22 cellular contexts compared by ENCODE assay signal in the genomic region with DNA sequence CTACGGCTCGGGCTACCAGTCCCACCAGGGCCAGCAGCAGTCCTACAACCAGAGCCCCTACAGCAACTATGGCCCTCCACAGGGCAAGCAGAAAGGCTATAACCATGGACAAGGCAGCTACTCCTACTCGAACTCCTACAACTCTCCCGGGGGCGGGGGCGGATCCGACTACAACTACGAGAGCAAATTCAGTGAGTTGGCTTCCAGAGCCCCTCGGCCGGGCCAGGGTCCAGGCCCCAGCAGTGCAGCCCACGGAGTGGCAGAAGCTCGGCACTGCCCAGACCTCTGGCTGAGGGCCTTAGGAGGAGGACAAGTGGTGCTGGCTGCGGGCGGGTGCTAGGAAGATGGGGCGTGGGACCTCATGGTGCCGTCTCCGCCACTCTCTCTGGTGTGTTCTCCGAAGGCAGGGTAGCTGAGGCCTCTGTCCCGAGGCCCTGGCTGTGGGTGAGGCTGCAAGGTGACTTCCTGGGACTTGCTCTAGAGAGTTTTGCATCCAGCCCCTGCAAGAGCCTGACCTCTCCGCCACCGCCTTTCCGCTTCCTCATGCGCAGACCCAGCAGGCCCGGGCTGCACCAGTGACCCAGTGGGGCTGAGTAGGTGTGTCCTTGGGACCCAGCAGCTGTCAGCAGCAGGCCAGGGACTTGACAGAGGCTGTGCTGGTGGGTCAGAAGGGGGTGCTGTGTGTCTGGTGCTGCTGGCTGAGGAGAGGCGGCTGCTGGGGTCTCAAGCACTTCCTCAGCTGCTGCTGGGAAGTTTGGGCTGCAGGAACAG. TPM values are rescaled to one million over a fixed set of nuclear protein-coding genes. Genes with fewer than 3 reads are reported as not detected.
DNase-seq lines count a peak whose midpoint lies in the region; ATAC-seq, FAIRE-seq and TF ChIP-seq lines count a peak whose summit lies in the region.
"Had no signal": no experiment of that assay in that cellular context is flagged by ENCODE, and none has a peak within 500 bp of the region (broad histone marks: within the 10 kb centered on the region; RNA-seq: fewer than 3 reads in every experiment).

No MANE protein-coding gene starts in this region.

- no peak overlapping the region for H3K27ac ChIP-seq in HEK293 (ENCODE audit: extremely low read depth, low read depth, low read length)
- H3K27ac ChIP-seq in H1 (ENCODE audit: low read depth, low read length): no peak overlapping the region
- peak overlapping the region; percentile 90 for H3K27ac ChIP-seq in osteoblast (ENCODE audit: low read depth, low read length)
- H3K27ac ChIP-seq: Peyer's patch, WERI-Rb-1 had no signal

- H4K5ac ChIP-seq in H1 (ENCODE audit: insufficient read length, low read depth, low read length): no peak overlapping the region

- TF ChIP-seq CTCF in HEK293 (tag by site-specific recombination; IDR thresholded peaks at IDR 0.05): no peak
- no peak for TF ChIP-seq CTCF in H1 (IDR thresholded peaks at IDR 0.05; ENCODE audit: control extremely low read depth in 1 of 3, insufficient read depth in 1 of 3, low read depth in 1 of 3, low read length in 3 of 3)
- TF ChIP-seq CTCF in osteoblast (IDR thresholded peaks at IDR 0.05; ENCODE audit: extremely low read depth, low read depth, low read length): no peak

- no peaks in the 10 kb centered on the region for H3K9me3 Mint-ChIP-seq in activated naive CD4-positive, alpha-beta T cell treated with anti-CD3 and anti-CD28 coated beads, Interleukin-2, amount 50 U/mL, for 72 hours
- H3K9me3 Mint-ChIP-seq: activated naive CD4-positive, alpha-beta T cell treated with anti-CD3 and anti-CD28 coated beads for 36 hours had no signal

- peaks cover 0 to 12% of the 10 kb centered on the region in 2 donors for H3K36me3 Mint-ChIP-seq in activated naive CD4-positive, alpha-beta T cell treated with anti-CD3 and anti-CD28 coated beads, Interleukin-2, amount 50 U/mL, for 72 hours

- H3K9me3 ChIP-seq in HEK293 (ENCODE audit: control insufficient read depth, insufficient read depth, low read depth, low read length): no peaks in the 10 kb centered on the region
- no peaks in the 10 kb centered on the region for H3K9me3 ChIP-seq in H1 (ENCODE audit: insufficient read depth in 2 of 2, low read depth in 1 of 2, low read length in 1 of 2)
- no peaks in the 10 kb centered on the region for H3K9me3 ChIP-seq in osteoblast (ENCODE audit: low read depth, low read length)
- H3K9me3 ChIP-seq: ascending aorta, Peyer's patch had no signal

- H3K79me2 ChIP-seq in H1 (ENCODE audit: control insufficient read depth in 1 of 2, insufficient read depth in 2 of 2, low read length in 2 of 2): peaks cover 0 to 36% of the 10 kb centered on the region in 2 experiments; a peak in 2 of 4 replicates
- H3K79me2 ChIP-seq in osteoblast (ENCODE audit: insufficient read depth, low read length): peaks cover 59% of the 10 kb centered on the region

- H2BK120ac ChIP-seq in H1 (replicated peaks; ENCODE audit: low read depth, low read length): no peak overlapping the region

- H4K20me1 ChIP-seq in H1 (replicated peaks in 1 of 2; ENCODE audit: control insufficient read depth in 1 of 2, insufficient read depth in 2 of 2, low read length in 2 of 2): peaks cover 50 to 61% of the 10 kb centered on the region in 2 experiments
- peaks cover 61% of the 10 kb centered on the region for H4K20me1 ChIP-seq in osteoblast (ENCODE audit: insufficient read depth, low read length)

- POLR2A ChIA-PET in HEK293 (lab: Yijun Ruan, JAX) (no interaction called here), H1 (lab: Charles Lee; ENCODE audit: partially characterized antibody) (interaction anchor here (1.0 to 59.0 kb wide), 4 partner anchors 4 to 107 kb away, joined by 3 to 1874 read pairs (median 938); partner anchors contain the start of genes DNM2, ILF3 and QTRT1)

- no peak for TF ChIP-seq RAD21 in H1 (IDR thresholded peaks at IDR 0.05 in 1 of 2, conservative IDR thresholded peaks at IDR 0.05 in 1 of 2; ENCODE audit: low read depth in 2 of 2, low read length in 2 of 2)

- H3K4me3 ChIP-seq in HEK293 (ENCODE audit: low read depth, low read length) (no peak overlapping the region), H1 (ENCODE audit: extremely low read depth in 1 of 4, insufficient read depth in 2 of 4, low read depth in 3 of 4, low read length in 4 of 4) (no peak overlapping the region), osteoblast (ENCODE audit: insufficient read depth, low read length) (no peak overlapping the region)
- H3K4me3 ChIP-seq: ascending aorta, Peyer's patch had no signal

- H2BK20ac ChIP-seq in H1 (ENCODE audit: low read length): no peak overlapping the region

- peak overlapping the region; percentile 83; the same call in 1 of the 2 replicates for H4K8ac ChIP-seq in H1 (ENCODE audit: extremely low read depth, insufficient read depth, low read length)

- H3K4me2 ChIP-seq in H1 (ENCODE audit: insufficient read depth in 1 of 2, low read depth in 2 of 2, low read length in 2 of 2) (no peak overlapping the region), osteoblast (ENCODE audit: insufficient read depth, low read length) (no peak overlapping the region)

- H3K23me2 ChIP-seq in H1 (ENCODE audit: low read depth, low read length): no peaks in the 10 kb centered on the region

- no peak overlapping the region for H2AFZ ChIP-seq in H1 (ENCODE audit: low read length)
- no peak overlapping the region for H2AFZ ChIP-seq in osteoblast (ENCODE audit: low read length)

- no peak overlapping the region for H3K18ac ChIP-seq in H1 (ENCODE audit: extremely low read depth, low read length)

- peaks cover 14 to 100% of the 10 kb centered on the region in 2 experiments for H3K36me3 ChIP-seq in HEK293 (ENCODE audit: control insufficient read depth in 2 of 2, insufficient read depth in 1 of 2, low read length in 2 of 2)
- H3K36me3 ChIP-seq in H1 (ENCODE audit: control insufficient read depth in 2 of 4, insufficient read depth in 4 of 4, low read length in 3 of 4): peaks cover 76 to 99% (median 86%) of the 10 kb centered on the region in 4 experiments
- H3K36me3 ChIP-seq in osteoblast (ENCODE audit: insufficient read depth, low read length): peaks cover 93% of the 10 kb centered on the region

- ATAC-seq in activated naive CD4-positive, alpha-beta T cell treated with anti-CD3 and anti-CD28 coated beads, Interleukin-2, amount 50 U/mL, for 72 hours: no peak
- ATAC-seq in HG02938 (IDR thresholded peaks at IDR 0.05; ENCODE audit: unreplicated experiment): no peak

- no peak overlapping the region for H4K91ac ChIP-seq in H1 (replicated peaks; ENCODE audit: insufficient read length, low read length)

- no peak for DNase-seq in activated naive CD4-positive, alpha-beta T cell treated with anti-CD3 and anti-CD28 coated beads, Interleukin-2, amount 50 U/mL, for 72 hours (ENCODE audit: low spot score in 2 of 2)
- DNase-seq in activated naive CD4-positive, alpha-beta T cell treated with anti-CD3 and anti-CD28 coated beads, Interleukin-2, amount 50 U/mL, for 16 hours: no peak
- DNase-seq in H1 (ENCODE audit: low read depth in 1 of 2, low spot score in 2 of 2): no peak
- DNase-seq in osteoblast (ENCODE audit: insufficient read length, low spot score, missing footprints): peak; percentile 52
- DNase-seq in activated CD4-positive, alpha-beta T cell treated with anti-CD3 and anti-CD28 coated beads for 48 hours: no peak
- no peak for DNase-seq in T-helper 9 cell
- DNase-seq: activated naive CD4-positive, alpha-beta T cell treated with anti-CD3 and anti-CD28 coated beads for 36 hours; activated T-cell treated with anti-CD3 and anti-CD28 coated beads, Interleukin-2, amount 50 U/mL, for 1 hour; Calu3; effector CD4-positive, alpha-beta T cell; EL; MM.1S; NCI-H1436 treated with DMSO at 0.1 percent for 48 hours; NCI-H510A treated with DMSO at 0.1 percent for 48 hours; Peyer's patch; stimulated activated CD4-positive, alpha-beta T cell treated with anti-CD3 and anti-CD28 coated beads, Interleukin-12 subunit alpha, Interleukin-12 subunit beta, amount 100 ng/mL, for 4 hours; WERI-Rb-1 had no signal

- H3K9ac ChIP-seq in H1 (replicated peaks in 1 of 4; ENCODE audit: extremely low read depth in 1 of 4, low read depth in 3 of 4, low read length in 3 of 4): no peak overlapping the region

- H3K27me3 ChIP-seq in H1 (replicated peaks in 1 of 4; ENCODE audit: control insufficient read depth in 3 of 4, extremely low read depth in 1 of 4, insufficient read depth in 3 of 4, low read length in 3 of 4): no peaks in the 10 kb centered on the region
- no peaks in the 10 kb centered on the region for H3K27me3 ChIP-seq in osteoblast (ENCODE audit: insufficient read depth, low read length)
- H3K27me3 ChIP-seq: ascending aorta, Peyer's patch had no signal

- FAIRE-seq in H1 (lab: Jason Lieb, UNC): no peak
- FAIRE-seq: H54, urothelium cell line had no signal

- peak overlapping the region; percentile 50 to 59 for H3K27ac Mint-ChIP-seq in activated naive CD4-positive, alpha-beta T cell treated with anti-CD3 and anti-CD28 coated beads, Interleukin-2, amount 50 U/mL, for 72 hours
- H3K27ac Mint-ChIP-seq: activated naive CD4-positive, alpha-beta T cell treated with anti-CD3 and anti-CD28 coated beads for 36 hours had no signal

- H3K4ac ChIP-seq in H1 (replicated peaks; ENCODE audit: insufficient read length, low read depth, low read length): no peak overlapping the region

- no peak overlapping the region for H2BK12ac ChIP-seq in H1 (ENCODE audit: low read depth, low read length)

- no peak overlapping the region for H3K14ac ChIP-seq in H1 (ENCODE audit: insufficient read length)

- TF ChIP-seq EP300 in H1 (IDR thresholded peaks at IDR 0.05; ENCODE audit: borderline replicate concordance in 1 of 2, low read depth in 2 of 2, low read length in 2 of 2): no peak

- no peak overlapping the region for H3K56ac ChIP-seq in H1 (replicated peaks; ENCODE audit: insufficient read length, low read depth, low read length)

- no peak overlapping the region for H2BK5ac ChIP-seq in H1 (ENCODE audit: low read depth, low read length)

- no peak overlapping the region for H2AK5ac ChIP-seq in H1 (ENCODE audit: low read depth, low read length)

- H2BK15ac ChIP-seq in H1 (ENCODE audit: low read length): no peak overlapping the region

- peak in 1 of 2 experiments; percentile 50; a peak in 1 of 3 replicates for TF ChIP-seq POLR2A in H1 (IDR thresholded peaks at IDR 0.05; ENCODE audit: control extremely low read depth in 1 of 2, low read depth in 2 of 2, low read length in 2 of 2)

- 96% methylated on average over 25 of the region's 25 CpGs; no CpG with 5 or more reads in 1 of the 2 experiments for WGBS in H1 (ENCODE audit: extremely low coverage in 1 of 2, insufficient coverage in 1 of 2, insufficient read length in 1 of 2, insufficient replicate concordance in 2 of 2, low coverage in 1 of 2, low lambda C conversion rate in 2 of 2, missing lambda C conversion rate in 1 of 2), 2 experiments

- H3K79me1 ChIP-seq in H1 (ENCODE audit: low read depth, low read length): peaks cover 12% of the 10 kb centered on the region; the same call in 1 of the 2 replicates

- H3K23ac ChIP-seq in H1 (ENCODE audit: insufficient read length): no peak overlapping the region

- CTCF ChIA-PET in HEK293 (lab: Yijun Ruan, JAX) (interaction anchor here (0.9 to 1.9 kb wide), 2 partner anchors 12 to 106 kb away, joined by 3 to 4 read pairs; no protein-coding TSS in a partner anchor), H1 (lab: Charles Lee; ENCODE audit: partially characterized antibody) (interaction anchor here (0.5 to 4.7 kb wide), 8 partner anchors 9 to 106 kb away, joined by 3 to 30 read pairs (median 4); partner anchors contain the start of gene QTRT1)

- H3K4me1 ChIP-seq in HEK293 (ENCODE audit: control insufficient read depth, insufficient read depth, low read length): no peaks in the 10 kb centered on the region
- H3K4me1 ChIP-seq in H1 (replicated peaks in 1 of 4; ENCODE audit: control insufficient read depth in 3 of 4, insufficient read depth in 4 of 4, low read length in 3 of 4): no peaks in the 10 kb centered on the region
- H3K4me1 ChIP-seq in osteoblast (ENCODE audit: insufficient read depth, low read length): peaks cover 10% of the 10 kb centered on the region
- H3K4me1 ChIP-seq: ascending aorta, Peyer's patch had no signal

RNA-seq across cellular contexts. Expression of gene QTRT1, which starts 13.5 kb away (rescaled TPM):
- 10 to 100 TPM; 47.4 to 48.4 TPM for total RNA-seq in activated naive CD4-positive, alpha-beta T cell treated with anti-CD3 and anti-CD28 coated beads, Interleukin-2, amount 50 U/mL, for 72 hours
- 61.1 and 61.6 TPM in 2 replicates for total RNA-seq in H1 (2021; fragmentation: NEBNext Ultra II Directional; extraction: Animal tissue kit (Norgen Biotek cat#: 25700))
- polyA plus RNA-seq in H1 (2011; rRNA removed): 94.2 and 126 TPM in 2 replicates
- 106 TPM for polyA plus RNA-seq in H1 (2011; cell fraction: cytosol; rRNA removed)
- 245 TPM for polyA plus RNA-seq in H1 (2011; cell fraction: nucleus; rRNA removed)
- polyA plus RNA-seq in H1 (2012, experiment 1 of 2): 59.3 to 105 TPM (median 99.7 TPM) in 4 replicates
- polyA plus RNA-seq in H1 (2012, experiment 2 of 2): 74.3 TPM
- 33.7 TPM for polyA plus RNA-seq in H1 (2013, experiment 1 of 2)
- 31.1 TPM for polyA plus RNA-seq in H1 (2013, experiment 2 of 2)
- polyA minus RNA-seq in H1 (2011; rRNA and poly(A)+ RNA removed): 24.7 and 28.9 TPM in 2 replicates
- 20.5 TPM for polyA minus RNA-seq in H1 (2011; cell fraction: cytosol; rRNA and poly(A)+ RNA removed)
- polyA minus RNA-seq in H1 (2011; cell fraction: nucleus; rRNA and poly(A)+ RNA removed): 38.8 TPM
- total RNA-seq in osteoblast: 34.0 and 36.5 TPM in 2 replicates

RNA-seq across cellular contexts. Expression of gene DNM2, which starts 30.2 kb away (rescaled TPM):
- total RNA-seq in activated naive CD4-positive, alpha-beta T cell treated with anti-CD3 and anti-CD28 coated beads, Interleukin-2, amount 50 U/mL, for 72 hours: 100 to 1,000 TPM; 191 to 219 TPM
- total RNA-seq in H1 (2021; fragmentation: NEBNext Ultra II Directional; extraction: Animal tissue kit (Norgen Biotek cat#: 25700)): 120 TPM in 2 replicates
- polyA plus RNA-seq in H1 (2011; rRNA removed): 61.9 and 83.4 TPM in 2 replicates
- 67.2 TPM for polyA plus RNA-seq in H1 (2011; cell fraction: cytosol; rRNA removed)
- polyA plus RNA-seq in H1 (2011; cell fraction: nucleus; rRNA removed): 179 TPM
- polyA plus RNA-seq in H1 (2012, experiment 1 of 2): 78.8 to 103 TPM (median 98.1 TPM) in 4 replicates
- polyA plus RNA-seq in H1 (2012, experiment 2 of 2): 90.9 TPM
- 65.5 TPM for polyA plus RNA-seq in H1 (2013, experiment 1 of 2)
- 58.4 TPM for polyA plus RNA-seq in H1 (2013, experiment 2 of 2)
- polyA minus RNA-seq in H1 (2011; rRNA and poly(A)+ RNA removed): 131 and 151 TPM in 2 replicates
- polyA minus RNA-seq in H1 (2011; cell fraction: cytosol; rRNA and poly(A)+ RNA removed): 66.2 TPM
- polyA minus RNA-seq in H1 (2011; cell fraction: nucleus; rRNA and poly(A)+ RNA removed): 116 TPM
- total RNA-seq in osteoblast: 89.6 and 102 TPM in 2 replicates

RNA-seq across cellular contexts. Expression of gene ILF3, which starts 33.6 kb away (rescaled TPM):
- total RNA-seq in activated naive CD4-positive, alpha-beta T cell treated with anti-CD3 and anti-CD28 coated beads, Interleukin-2, amount 50 U/mL, for 72 hours: 100 to 1,000 TPM; 372 to 377 TPM
- 675 and 695 TPM in 2 replicates for total RNA-seq in H1 (2021; fragmentation: NEBNext Ultra II Directional; extraction: Animal tissue kit (Norgen Biotek cat#: 25700))
- 291 and 412 TPM in 2 replicates for polyA plus RNA-seq in H1 (2011; rRNA removed)
- polyA plus RNA-seq in H1 (2011; cell fraction: cytosol; rRNA removed): 422 TPM
- polyA plus RNA-seq in H1 (2011; cell fraction: nucleus; rRNA removed): 936 TPM
- 420 to 558 TPM (median 549 TPM) in 4 replicates for polyA plus RNA-seq in H1 (2012, experiment 1 of 2)
- 262 TPM for polyA plus RNA-seq in H1 (2012, experiment 2 of 2)
- polyA plus RNA-seq in H1 (2013, experiment 1 of 2): 360 TPM
- polyA plus RNA-seq in H1 (2013, experiment 2 of 2): 337 TPM
- 399 and 421 TPM in 2 replicates for polyA minus RNA-seq in H1 (2011; rRNA and poly(A)+ RNA removed)
- polyA minus RNA-seq in H1 (2011; cell fraction: cytosol; rRNA and poly(A)+ RNA removed): 267 TPM
- polyA minus RNA-seq in H1 (2011; cell fraction: nucleus; rRNA and poly(A)+ RNA removed): 311 TPM
- total RNA-seq in osteoblast: 105 and 107 TPM in 2 replicates
